In genomic region chr12:120845696-120846095, GRCh38 we compare ENCODE assay signal across 27 cellular contexts.
"Had no signal": no experiment of that assay in that cellular context is flagged by ENCODE, and none has a peak within 500 bp of the region (broad histone marks: within the 10 kb centered on the region; RNA-seq: fewer than 3 reads in every experiment).

No MANE protein-coding gene starts in this region.

- H3K9me3 Mint-ChIP-seq: endodermal cell; mesothelial cell of epicardium; naive B cell; nephron; stimulated activated memory B cell treated with anti-CD40 and anti-IgM and Interleukin-4, amounts not matched to agents 10 μg/mL and 1 μg/mL and 100 μg/mL, for 72 hours; stimulated activated naive CD8-positive, alpha-beta T cell treated with anti-CD3 and anti-CD28 coated beads, Interleukin-15, amount 100 ng/mL, for 72 hours had no signal

- FAIRE-seq: colon, kidney, urothelium cell line had no signal

- H3K27me3 Mint-ChIP-seq: naive B cell; stimulated activated memory B cell treated with anti-CD40 and anti-IgM and Interleukin-4, amounts not matched to agents 10 μg/mL and 1 μg/mL and 100 μg/mL, for 72 hours; stimulated activated naive CD8-positive, alpha-beta T cell treated with anti-CD3 and anti-CD28 coated beads, Interleukin-15, amount 100 ng/mL, for 72 hours had no signal

- H3K36me3 Mint-ChIP-seq: mesothelial cell of epicardium, naive B cell had no signal

- H3K27ac Mint-ChIP-seq: endodermal cell; mesothelial cell of epicardium; nephron; stimulated activated naive CD8-positive, alpha-beta T cell treated with anti-CD3 and anti-CD28 coated beads, Interleukin-15, amount 100 ng/mL, for 72 hours had no signal

- H3K4me3 Mint-ChIP-seq: endodermal cell; mesothelial cell of epicardium; naive B cell; nephron; stimulated activated memory B cell treated with anti-CD40 and anti-IgM and Interleukin-4, amounts not matched to agents 10 μg/mL and 1 μg/mL and 100 μg/mL, for 72 hours; stimulated activated naive CD8-positive, alpha-beta T cell treated with anti-CD3 and anti-CD28 coated beads, Interleukin-15, amount 100 ng/mL, for 72 hours had no signal

- H3K36me3 ChIP-seq: gastrocnemius medialis, left lung, sigmoid colon, tibial artery, upper lobe of left lung had no signal

- ATAC-seq: esophagus mucosa; gastrocnemius medialis; left cardiac atrium; left lung; mucosa of descending colon; right cardiac atrium; stimulated activated memory B cell treated with anti-CD40 and anti-IgM and Interleukin-4, amounts not matched to agents 10 μg/mL and 1 μg/mL and 100 μg/mL, for 72 hours; stimulated activated naive CD8-positive, alpha-beta T cell treated with anti-CD3 and anti-CD28 coated beads, Interleukin-15, amount 100 ng/mL, for 72 hours had no signal

- DNase-seq: cerebellar nuclear complex; effector CD8-positive, alpha-beta T cell; endodermal cell; foreskin fibroblast; gastrocnemius medialis; kidney; left cardiac atrium; left lung; mesenchymal stem cell; mucosa of descending colon; naive B cell; psoas muscle; sigmoid colon; stimulated activated CD4-positive, alpha-beta T cell treated with anti-CD3 and anti-CD28 coated beads, Interleukin-2, amount 100 ng/mL, for 24 hours; stimulated activated CD4-positive, alpha-beta T cell treated with anti-CD3 and anti-CD28 coated beads, Interleukin-4, amount 100 ng/mL, for 24 hours; stimulated activated naive CD8-positive, alpha-beta T cell treated with anti-CD3 and anti-CD28 coated beads, Interleukin-15, amount 100 ng/mL, for 72 hours; testis; tibial artery; upper lobe of left lung had no signal

- H3K27me3 ChIP-seq: gastrocnemius medialis, left lung, sigmoid colon, testis, tibial artery, upper lobe of left lung had no signal

- H3K4me3 ChIP-seq: gastrocnemius medialis, left lung, mucosa of descending colon, psoas muscle, sigmoid colon, testis, tibial artery, upper lobe of left lung had no signal

- H3K27ac ChIP-seq: epithelial cell of prostate, left lung, psoas muscle, sigmoid colon, testis, upper lobe of left lung had no signal

- H3K9me3 ChIP-seq: gastrocnemius medialis, left lung, mucosa of descending colon, psoas muscle, sigmoid colon, testis, tibial artery, upper lobe of left lung had no signal
